In genomic region chr2:3277748-3278520, GRCh38 we compare ENCODE assay signal across 17 cellular contexts.
"Had no signal": no experiment of that assay in that cellular context is flagged by ENCODE, and none has a peak within 500 bp of the region (broad histone marks: within the 10 kb centered on the region; RNA-seq: fewer than 3 reads in every experiment).

No MANE protein-coding gene starts in this region.

- H3K4me1 ChIP-seq: psoas muscle, vagina had no signal

- H3K4me3 Mint-ChIP-seq: activated B cell treated with CpG ODN at 0.5 μM for 24 hours; activated naive CD8-positive, alpha-beta T cell treated with anti-CD3 and anti-CD28 coated beads for 36 hours; immature natural killer cell; T-helper 1 cell treated with Interleukin-12 subunit alpha and Interleukin-12 subunit beta and Interleukin-4 antibody, amounts not matched to agents 30 μg/mL and 1 μg/mL, for 36 hours had no signal

- H3K9ac ChIP-seq: SK-N-SH had no signal

- H3K27me3 ChIP-seq: brain microvascular endothelial cell, esophagus muscularis mucosa, tibial artery, vagina had no signal

- H3K4me3 ChIP-seq: esophagus muscularis mucosa, lung, psoas muscle, tibial artery, vagina had no signal

- H3K9me3 ChIP-seq: vagina had no signal

- H3K36me3 ChIP-seq: brain microvascular endothelial cell, esophagus muscularis mucosa, tibial artery, vagina had no signal

- ATAC-seq: left cardiac atrium; naive thymus-derived CD4-positive, alpha-beta T cell; psoas muscle had no signal

- DNase-seq: activated B cell treated with CpG ODN at 0.5 μM for 24 hours; activated naive CD8-positive, alpha-beta T cell treated with anti-CD3 and anti-CD28 coated beads for 36 hours; brain microvascular endothelial cell; immature natural killer cell; left cardiac atrium; naive thymus-derived CD4-positive, alpha-beta T cell; occipital lobe; psoas muscle; SK-N-SH; stimulated activated CD4-positive, alpha-beta T cell treated with anti-CD3 and anti-CD28 coated beads, Interleukin-2, amount 100 ng/mL, for 48 hours had no signal

- H3K4me1 Mint-ChIP-seq: activated B cell treated with CpG ODN at 0.5 μM for 24 hours; activated naive CD8-positive, alpha-beta T cell treated with anti-CD3 and anti-CD28 coated beads for 36 hours had no signal

- H3K27ac ChIP-seq: brain microvascular endothelial cell, esophagus muscularis mucosa, psoas muscle, tibial artery, vagina had no signal

- FAIRE-seq: endometrium, TTC549 had no signal

- H3K9me2 ChIP-seq: SK-N-SH had no signal

- H3K27ac Mint-ChIP-seq: activated B cell treated with CpG ODN at 0.5 μM for 24 hours; immature natural killer cell; naive thymus-derived CD4-positive, alpha-beta T cell; T-helper 1 cell treated with Interleukin-12 subunit alpha and Interleukin-12 subunit beta and Interleukin-4 antibody, amounts not matched to agents 30 μg/mL and 1 μg/mL, for 36 hours had no signal

- H3K27me3 Mint-ChIP-seq: activated B cell treated with CpG ODN at 0.5 μM for 24 hours; activated naive CD8-positive, alpha-beta T cell treated with anti-CD3 and anti-CD28 coated beads for 36 hours; naive thymus-derived CD4-positive, alpha-beta T cell had no signal

- H3K4me2 ChIP-seq: SK-N-SH had no signal
